ENCODE assay signal across 9 cellular contexts in the genomic region with DNA sequence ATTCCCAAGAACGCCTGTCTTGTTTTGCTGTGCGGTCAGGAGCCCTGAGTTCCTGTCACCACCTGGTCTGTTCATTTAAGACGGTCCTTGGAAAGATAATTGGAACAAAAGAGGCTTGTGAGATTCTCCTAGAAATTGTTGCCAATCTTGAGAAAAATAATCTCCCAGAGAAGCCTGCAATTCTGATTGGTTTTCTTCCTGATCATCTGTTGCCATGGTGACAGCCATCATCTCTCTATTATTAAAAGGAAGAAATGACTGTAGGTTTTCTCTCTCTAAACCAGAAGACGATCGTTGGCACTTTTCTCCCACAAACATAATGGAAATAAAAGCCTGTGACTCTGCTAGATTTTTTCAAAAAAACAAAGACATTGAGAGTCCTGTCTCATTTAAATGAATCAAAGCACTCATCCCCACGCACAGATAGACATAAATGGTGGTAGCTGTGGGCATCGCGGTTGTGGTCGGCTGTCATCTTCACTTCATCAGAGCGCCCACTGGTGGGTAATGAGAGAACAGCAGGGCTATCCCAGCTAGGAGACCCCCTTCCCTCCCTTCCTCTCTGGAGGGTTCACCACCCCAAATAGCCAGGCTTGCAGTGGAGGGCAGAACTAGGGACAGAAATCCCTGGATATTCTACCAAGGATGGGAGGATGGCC. TPM values are rescaled to one million over a fixed set of nuclear protein-coding genes. Genes with fewer than 3 reads are reported as not detected.
A peak's percentile ranks its signal among the peaks of the same experiment; 100 is the strongest.
DNase-seq lines count a peak whose midpoint lies in the region; ATAC-seq, FAIRE-seq and TF ChIP-seq lines count a peak whose summit lies in the region.
"Had no signal": no experiment of that assay in that cellular context is flagged by ENCODE, and none has a peak within 500 bp of the region (broad histone marks: within the 10 kb centered on the region; RNA-seq: fewer than 3 reads in every experiment).

No MANE protein-coding gene starts in this region.

- H3K4me3 ChIP-seq in bronchial epithelial cell (ENCODE audit: low read depth, low read length) (no peak overlapping the region), osteoblast (ENCODE audit: insufficient read depth, low read length) (no peak overlapping the region)

- H3K9me3 ChIP-seq in osteoblast (ENCODE audit: low read depth, low read length), result no peaks in the 10 kb centered on the region

- no peaks in the 10 kb centered on the region for H4K20me1 ChIP-seq in osteoblast (ENCODE audit: insufficient read depth, low read length)

- H3K27me3 Mint-ChIP-seq in Calu3 (ENCODE audit: unreplicated experiment), result peaks cover 39% of the 10 kb centered on the region

- H3K4me1 Mint-ChIP-seq in Calu3 (ENCODE audit: low read depth, unreplicated experiment), result peaks cover 3% of the 10 kb centered on the region

- no peak for TF ChIP-seq CTCF in Calu3 (IDR thresholded peaks at IDR 0.05; ENCODE audit: unreplicated experiment)
- peak; percentile 27 for TF ChIP-seq CTCF in bronchial epithelial cell (IDR thresholded peaks at IDR 0.05; ENCODE audit: insufficient read depth, low read length, severe bottlenecking)
- TF ChIP-seq CTCF in osteoblast (IDR thresholded peaks at IDR 0.05; ENCODE audit: extremely low read depth, low read depth, low read length), result peak; percentile 29

- no peaks in the 10 kb centered on the region for H3K9me3 Mint-ChIP-seq in Calu3 (ENCODE audit: low read depth, unreplicated experiment)

- H2AFZ ChIP-seq in osteoblast (ENCODE audit: low read length), result no peak overlapping the region

- no peak overlapping the region for H3K27ac ChIP-seq in osteoblast (ENCODE audit: low read depth, low read length)

- no peak overlapping the region for H3K4me2 ChIP-seq in osteoblast (ENCODE audit: insufficient read depth, low read length)

- BruUV-seq in Calu3 (replicated peaks; lab: Mats Ljungman, UMichigan), result no TSS peak

- H3K4me3 Mint-ChIP-seq in Calu3 (ENCODE audit: low read depth, unreplicated experiment), result no peak overlapping the region

- intact Hi-C loops in Calu3 (cut with micrococcal nuclease; ENCODE audit: unreplicated experiment) (no loop called here), left ventricle myocardium superior (cut with micrococcal nuclease) (no loop called here)

- H3K27ac Mint-ChIP-seq in Calu3 (ENCODE audit: unreplicated experiment), result peak overlapping the region; percentile 22

- no peaks in the 10 kb centered on the region for H3K4me1 ChIP-seq in osteoblast (ENCODE audit: insufficient read depth, low read length)

- H3K36me3 ChIP-seq in bronchial epithelial cell (ENCODE audit: control insufficient read depth, insufficient read depth, low read length), result no peaks in the 10 kb centered on the region
- H3K36me3 ChIP-seq in osteoblast (ENCODE audit: insufficient read depth, low read length), result no peaks in the 10 kb centered on the region

- H3K79me2 ChIP-seq in osteoblast (ENCODE audit: insufficient read depth, low read length), result no peaks in the 10 kb centered on the region

- CTCF ChIA-PET in Calu3 (lab: Charles Lee), result interaction anchor here (1.1 kb wide), 1 partner anchor 21 kb away, joined by 4 read pairs; no protein-coding TSS in a partner anchor

- DNase-seq in Calu3, result no peak
- DNase-seq in MV-4-11 (lab: John Stamatoyannopoulos, UW), result peak; percentile 45
- no peak for DNase-seq in bronchial epithelial cell (ENCODE audit: low read depth)
- peak; percentile 58 for DNase-seq in osteoblast (ENCODE audit: insufficient read length, low spot score, missing footprints)
- no peak for DNase-seq in RKO (ENCODE audit: low spot score)
- no peak for DNase-seq in GM19239 (ENCODE audit: insufficient read length, low spot score)
- no peak for DNase-seq in kidney glomerular epithelial cell (lab: John Stamatoyannopoulos, UW)
- DNase-seq in left ventricle myocardium superior, result no peak

- FAIRE-seq in bronchial epithelial cell (lab: Jason Lieb, UNC) (no peak), GM19239 (lab: Jason Lieb, UNC) (no peak)

- H3K36me3 Mint-ChIP-seq in Calu3 (ENCODE audit: insufficient read depth, unreplicated experiment), result no peaks in the 10 kb centered on the region

- no peak for ATAC-seq in left ventricle myocardium superior

- no peaks in the 10 kb centered on the region for H3K27me3 ChIP-seq in bronchial epithelial cell (ENCODE audit: control insufficient read depth, insufficient read depth, low read length)
- peaks cover 3% of the 10 kb centered on the region for H3K27me3 ChIP-seq in osteoblast (ENCODE audit: insufficient read depth, low read length)

RNA-seq across cellular contexts. Expression of a gene that starts 21.7 kb away (rescaled TPM):
- total RNA-seq in Calu3 (2022) (182 and 220 TPM in 2 replicates), bronchial epithelial cell (79.8 and 106 TPM in 2 replicates), osteoblast (105 and 124 TPM in 2 replicates), left ventricle myocardium superior (323 TPM)

RNA-seq across cellular contexts. Expression of a gene that starts 45.5 kb away (rescaled TPM):
- total RNA-seq in Calu3 (2022) (not detected in 2 replicates), bronchial epithelial cell (0.26 TPM in 1 of 2 replicates, not detected in the other), osteoblast (2.5 and 2.9 TPM in 2 replicates), left ventricle myocardium superior (3.0 TPM)

RNA-seq across cellular contexts. Expression of a gene that starts 56.6 kb away (rescaled TPM):
- total RNA-seq in Calu3 (2022), result not detected in 2 replicates
- not detected in 2 replicates for total RNA-seq in bronchial epithelial cell
- not detected in 2 replicates for total RNA-seq in osteoblast
- total RNA-seq in left ventricle myocardium superior, result not detected
- total RNA-seq: mononuclear cell had no signal

Comparison
In these comparisons a context has a peak if more than half of its experiments do, and no peak if none do; other contexts are left out.
1. DNase-seq: peak in MV-4-11 (single experiment) and osteoblast (single experiment); none in Calu3 (single experiment), bronchial epithelial cell (single experiment), RKO (single experiment), GM19239 (single experiment), kidney glomerular epithelial cell (single experiment) and left ventricle myocardium superior (single experiment).